ENCODE assay signal across 18 cellular contexts in genomic region chr9:130972277-130972956, GRCh38. TPM values are rescaled to one million over a fixed set of nuclear protein-coding genes. Genes with fewer than 3 reads are reported as not detected.
DNase-seq lines count a peak whose midpoint lies in the region; ATAC-seq, FAIRE-seq and TF ChIP-seq lines count a peak whose summit lies in the region.
"Had no signal": no experiment of that assay in that cellular context is flagged by ENCODE, and none has a peak within 500 bp of the region (broad histone marks: within the 10 kb centered on the region; RNA-seq: fewer than 3 reads in every experiment).

No MANE protein-coding gene starts in this region.

- H3K9ac ChIP-seq in IMR-90 (ENCODE audit: low read depth, low read length) (no peak overlapping the region), astrocyte (ENCODE audit: low read length) (no peak overlapping the region), neuronal stem cell (ENCODE audit: low read depth, low read length, poor library complexity) (no peak overlapping the region)
- H3K9ac ChIP-seq: BLaER1, GM23248 had no signal

- H4K20me1 ChIP-seq in IMR-90 (ENCODE audit: insufficient read depth, low read length), result no peaks in the 10 kb centered on the region
- H4K20me1 ChIP-seq in astrocyte (ENCODE audit: insufficient read depth, low read length), result no peaks in the 10 kb centered on the region
- H4K20me1 ChIP-seq: BLaER1 had no signal

- H3K4me1 ChIP-seq in IMR-90 (ENCODE audit: control insufficient read depth, insufficient read depth, low read length) (no peaks in the 10 kb centered on the region), astrocyte (ENCODE audit: insufficient read depth, low read length) (no peaks in the 10 kb centered on the region), neuronal stem cell (ENCODE audit: control insufficient read depth in 2 of 2, insufficient read depth in 1 of 2, low read depth in 1 of 2, low read length in 2 of 2) (peaks cover 7 to 9% of the 10 kb centered on the region in 2 donors)

- H3K9me3 ChIP-seq in IMR-90 (ENCODE audit: control insufficient read depth, insufficient read depth, low read length) (no peaks in the 10 kb centered on the region), astrocyte (ENCODE audit: insufficient read depth, low read depth, low read length) (no peaks in the 10 kb centered on the region), neuronal stem cell (replicated peaks in 1 of 2; ENCODE audit: control insufficient read depth in 2 of 2, insufficient read depth in 1 of 2, low read depth in 1 of 2, low read length in 2 of 2) (no peaks in the 10 kb centered on the region)
- H3K9me3 ChIP-seq: BLaER1 had no signal

- H2AFZ ChIP-seq in IMR-90 (replicated peaks; ENCODE audit: low read length, poor library complexity) (no peak overlapping the region), astrocyte (ENCODE audit: low read depth, low read length) (no peak overlapping the region), neuronal stem cell (ENCODE audit: low read length) (no peak overlapping the region)
- H2AFZ ChIP-seq: GM23248 had no signal

- BruUV-seq in IMR-90 (replicated peaks; lab: Mats Ljungman, UMichigan), result no TSS peak

- H2BK5ac ChIP-seq in IMR-90 (ENCODE audit: low read depth, low read length, poor library complexity, severe bottlenecking), result no peak overlapping the region
- H2BK5ac ChIP-seq in neuronal stem cell (ENCODE audit: low read length), result no peak overlapping the region

- H3K4ac ChIP-seq in IMR-90 (ENCODE audit: low read depth, low read length) (no peak overlapping the region), neuronal stem cell (ENCODE audit: low read length) (no peak overlapping the region)

- H3K36me3 ChIP-seq in IMR-90 (ENCODE audit: control insufficient read depth, insufficient read depth, low read length) (no peaks in the 10 kb centered on the region), astrocyte (ENCODE audit: insufficient read depth, low read length) (no peaks in the 10 kb centered on the region), neuronal stem cell (replicated peaks in 1 of 2; ENCODE audit: control insufficient read depth in 2 of 2, insufficient read depth in 2 of 2, low read length in 2 of 2) (no peaks in the 10 kb centered on the region)
- H3K36me3 ChIP-seq: BLaER1 had no signal

- CTCF ChIA-PET in IMR-90 (lab: Yijun Ruan, JAX), result no interaction called here

- 69% methylated on average over 2 of the region's 6 CpGs; no CpG with 5 or more reads in 1 of the 2 experiments for WGBS in IMR-90 (ENCODE audit: extremely low coverage in 2 of 2, insufficient read length in 1 of 2), 2 experiments
- whole genome bisulfite sequencing in neuronal stem cell (ENCODE audit: extremely low coverage in 2 of 2, insufficient read length in 2 of 2, insufficient replicate concordance in 1 of 2), 2 donors, result no CpG with 5 or more reads among the region's 6 CpGs

- H3K56ac ChIP-seq in IMR-90 (ENCODE audit: extremely low read depth, insufficient read depth, low read length), result no peak overlapping the region

- H3K27me3 Mint-ChIP-seq in astrocyte (ENCODE audit: low read depth, unreplicated experiment), result peaks cover 35% of the 10 kb centered on the region

- no peak overlapping the region for H3K27ac Mint-ChIP-seq in astrocyte (ENCODE audit: unreplicated experiment)

- intact Hi-C loops in IMR-90 (cut with micrococcal nuclease), result no loop called here
- intact Hi-C loops in posterior vena cava (cut with DNase I), result no loop called here

- in situ Hi-C loops in IMR-90 (cut with MboI; ENCODE audit: low sequenced_read_pairs), result no loop called here

- FAIRE-seq in astrocyte (lab: Jason Lieb, UNC), result no peak
- FAIRE-seq: GM12891, HepG2, HTR-8/SVneo had no signal

- H3K4me1 Mint-ChIP-seq in astrocyte (ENCODE audit: low read depth, unreplicated experiment), result no peaks in the 10 kb centered on the region
- H3K4me1 Mint-ChIP-seq: CD8-positive, alpha-beta memory T cell had no signal

- H3K9me1 ChIP-seq in IMR-90 (ENCODE audit: insufficient read depth, low read length), result no peaks in the 10 kb centered on the region

- 0 out of 2 replicates have a peak overlapping the region, but pooled peaks have one; percentile 14 for H2AK5ac ChIP-seq in IMR-90 (ENCODE audit: low read depth, low read length)
- peak overlapping the region; percentile 23 for H2AK5ac ChIP-seq in neuronal stem cell (ENCODE audit: low read depth, low read length)

- no peak for TF ChIP-seq CTCF in IMR-90 (conservative IDR thresholded peaks at IDR 0.05; ENCODE audit: low read depth, low read length)
- no peak for TF ChIP-seq CTCF in astrocyte (IDR thresholded peaks at IDR 0.05; ENCODE audit: insufficient read depth, low read depth, low read length)

- no peak for TF ChIP-seq RAD21 in IMR-90 (IDR thresholded peaks at IDR 0.05; ENCODE audit: low read length)

- no peak overlapping the region for H3K27ac ChIP-seq in IMR-90 (ENCODE audit: insufficient read depth, low read length)
- no peak overlapping the region for H3K27ac ChIP-seq in astrocyte (ENCODE audit: low read depth, low read length)
- H3K27ac ChIP-seq in neuronal stem cell (replicated peaks; ENCODE audit: low read length), result no peak overlapping the region
- H3K27ac ChIP-seq: 22Rv1, BLaER1, GM23248 had no signal

- no peak overlapping the region for H4K91ac ChIP-seq in IMR-90 (ENCODE audit: insufficient read depth, low read depth, low read length)
- H4K91ac ChIP-seq in neuronal stem cell (ENCODE audit: low read depth, low read length, poor library complexity), result no peak overlapping the region

- H3K27me3 ChIP-seq in IMR-90 (ENCODE audit: control insufficient read depth, insufficient read depth, low read length), result peaks cover 42% of the 10 kb centered on the region
- H3K27me3 ChIP-seq in astrocyte (ENCODE audit: insufficient read depth, low read length), result peaks cover 22% of the 10 kb centered on the region
- H3K27me3 ChIP-seq in neuronal stem cell (ENCODE audit: control insufficient read depth in 3 of 3, insufficient read depth in 3 of 3, low read depth in 1 of 3, low read length in 3 of 3), result peaks cover 0 to 13% (median 0%) of the 10 kb centered on the region in 3 experiments
- H3K27me3 ChIP-seq: BLaER1 had no signal

- H3K79me1 ChIP-seq in IMR-90 (ENCODE audit: low read depth in 1 of 2, low read length in 2 of 2) (no peaks in the 10 kb centered on the region), neuronal stem cell (ENCODE audit: low read depth, low read length) (no peaks in the 10 kb centered on the region)

- no peak overlapping the region for H2BK15ac ChIP-seq in IMR-90 (ENCODE audit: low read depth, low read length)
- H2BK15ac ChIP-seq in neuronal stem cell (ENCODE audit: low read length), result no peak overlapping the region

- ATAC-seq in IMR-90 (ENCODE audit: low read depth), result no peak

- H3K4me3 Mint-ChIP-seq in astrocyte (ENCODE audit: unreplicated experiment), result peak overlapping the region; percentile 14
- H3K4me3 Mint-ChIP-seq: CD8-positive, alpha-beta memory T cell; H9 had no signal

- H2BK12ac ChIP-seq in neuronal stem cell (ENCODE audit: low read length), result peak overlapping the region; percentile 27

- dilution Hi-C loops in IMR-90 (cut with HindIII; ENCODE audit: low sequenced_read_pairs, unreplicated experiment), result no loop called here

- POLR2A ChIA-PET in IMR-90 (lab: Charles Lee; ENCODE audit: unreplicated experiment), result no interaction called here

- H4K5ac ChIP-seq in IMR-90 (ENCODE audit: low read depth, low read length), result no peak overlapping the region

- no peak for TF ChIP-seq POLR2A in IMR-90 (IDR thresholded peaks at IDR 0.05; ENCODE audit: low read depth, low read length)

- H2BK120ac ChIP-seq in IMR-90 (ENCODE audit: low read depth, low read length), result no peak overlapping the region
- H2BK120ac ChIP-seq in neuronal stem cell (ENCODE audit: low read depth, low read length), result no peak overlapping the region

- H2AK9ac ChIP-seq in IMR-90 (replicated peaks; ENCODE audit: low read depth, low read length, poor library complexity), result no peak overlapping the region

- no peak overlapping the region for H3K14ac ChIP-seq in IMR-90 (replicated peaks; ENCODE audit: low read depth, low read length)
- H3K14ac ChIP-seq in neuronal stem cell (ENCODE audit: low read length), result no peak overlapping the region

- H4K8ac ChIP-seq in IMR-90 (ENCODE audit: low read depth in 2 of 2, low read length in 2 of 2), result no peak overlapping the region
- no peak overlapping the region for H4K8ac ChIP-seq in neuronal stem cell (ENCODE audit: low read depth, low read length)

- H3K4me3 ChIP-seq in IMR-90 (ENCODE audit: insufficient read depth, low read depth, low read length) (no peak overlapping the region), astrocyte (ENCODE audit: insufficient read depth, low read depth, low read length) (no peak overlapping the region), neuronal stem cell (ENCODE audit: low read length in 2 of 2) (no peak overlapping the region)
- H3K4me3 ChIP-seq: BLaER1, GM23248 had no signal

- H3K79me2 ChIP-seq in astrocyte (ENCODE audit: insufficient read depth, low read length), result no peaks in the 10 kb centered on the region

- DNase-seq in DMS 273 (lab: John Stamatoyannopoulos, UW; ENCODE audit: unreplicated experiment) (peak; percentile 19), DMS 273 treated with DMSO at 0.1 percent for 48 hours (lab: John Stamatoyannopoulos, UW) (no peak), IMR-90 (no peak), astrocyte (ENCODE audit: low read depth) (no peak), neuronal stem cell (ENCODE audit: low spot score) (no peak), posterior vena cava (ENCODE audit: low spot score) (no peak), NCI-H1436 treated with DMSO at 0.1 percent for 48 hours (lab: John Stamatoyannopoulos, UW) (no peak), GF-D8 (lab: John Stamatoyannopoulos, UW) (no peak)
- DNase-seq: AML-193; CD8-positive, alpha-beta memory T cell; DMS79; GM23248 had no signal

- H2BK20ac ChIP-seq in IMR-90 (ENCODE audit: low read depth, low read length), result no peak overlapping the region

- no peak overlapping the region for H3K23ac ChIP-seq in IMR-90 (ENCODE audit: low read depth, low read length)
- H3K23ac ChIP-seq in neuronal stem cell (ENCODE audit: low read depth, low read length, poor library complexity), result peak overlapping the region; percentile 95

- H3K4me2 ChIP-seq in IMR-90 (ENCODE audit: low read depth, low read length), result no peak overlapping the region
- no peak overlapping the region for H3K4me2 ChIP-seq in astrocyte (ENCODE audit: low read length)
- H3K4me2 ChIP-seq in neuronal stem cell (ENCODE audit: insufficient read depth, low read length, poor library complexity, severe bottlenecking), result no peak overlapping the region
- H3K4me2 ChIP-seq: BLaER1 had no signal

- no peaks in the 10 kb centered on the region for H3K9me3 Mint-ChIP-seq in astrocyte (ENCODE audit: unreplicated experiment)
- H3K9me3 Mint-ChIP-seq: CD8-positive, alpha-beta memory T cell; H9 had no signal

- H3K36me3 Mint-ChIP-seq in astrocyte (ENCODE audit: low read depth, unreplicated experiment), result no peaks in the 10 kb centered on the region
- H3K36me3 Mint-ChIP-seq: CD8-positive, alpha-beta memory T cell had no signal

- H3K18ac ChIP-seq in IMR-90 (ENCODE audit: low read depth, low read length), result no peak overlapping the region
- H3K18ac ChIP-seq in neuronal stem cell (ENCODE audit: low read length), result peak overlapping the region; percentile 1

RNA-seq across cellular contexts. Expression of gene FIBCD1, which starts 33.4 kb away (rescaled TPM):
- total RNA-seq in IMR-90 (2012; rRNA removed) (1.1 and 2.2 TPM in 2 replicates), astrocyte (0.66 and 1.6 TPM in 2 replicates), posterior vena cava (under 1 TPM in 1 of 2 donors, not detected in 1; 0.14 TPM)
- polyA plus RNA-seq in IMR-90 (2012; rRNA removed), result 10.1 and 12.2 TPM in 2 replicates
- 8.8 and 15.2 TPM in 2 replicates for polyA plus RNA-seq in IMR-90 (2012; cell fraction: cytosol; rRNA removed)
- 11.6 and 31.9 TPM in 2 replicates for polyA plus RNA-seq in IMR-90 (2012; cell fraction: nucleus; rRNA removed; ENCODE audit: low replicate concordance)
- 0.82 TPM for polyA plus RNA-seq in neuronal stem cell (2013, experiment 1 of 2)
- polyA plus RNA-seq in neuronal stem cell (2013, experiment 2 of 2), result 0.89 TPM
- total RNA-seq: CD8-positive, alpha-beta memory T cell had no signal
- polyA plus RNA-seq: CD8-positive, alpha-beta memory T cell had no signal

RNA-seq across cellular contexts. Expression of gene LAMC3, which starts 36.6 kb away (rescaled TPM):
- total RNA-seq in IMR-90 (2012; rRNA removed) (under 0.01 TPM in 1 of 2 replicates, not detected in the other), astrocyte (0.20 and 0.55 TPM in 2 replicates), posterior vena cava (under 1 TPM in 1 of 2 donors, not detected in 1; 0.29 TPM)
- not detected in 2 replicates for polyA plus RNA-seq in IMR-90 (2012; rRNA removed)
- 0.01 TPM in 1 of 2 replicates, not detected in the other for polyA plus RNA-seq in IMR-90 (2012; cell fraction: cytosol; rRNA removed)
- polyA plus RNA-seq in IMR-90 (2012; cell fraction: nucleus; rRNA removed; ENCODE audit: low replicate concordance), result 0.03 and 0.05 TPM in 2 replicates
- 0.03 TPM for polyA plus RNA-seq in neuronal stem cell (2013, experiment 1 of 2)
- polyA plus RNA-seq in neuronal stem cell (2013, experiment 2 of 2), result 0.07 TPM
- total RNA-seq: GM23248 had no signal
- polyA plus RNA-seq: CD8-positive, alpha-beta memory T cell; GM23248 had no signal
